Comparison of ENCODE assay signal across 19 cellular contexts in genomic region chr7:157004839-157005455, GRCh38. TPM values are rescaled to one million over a fixed set of nuclear protein-coding genes. Genes with fewer than 3 reads are reported as not detected.
DNase-seq lines count a peak whose midpoint lies in the region; ATAC-seq, FAIRE-seq and TF ChIP-seq lines count a peak whose summit lies in the region.
"Had no signal": no experiment of that assay in that cellular context is flagged by ENCODE, and none has a peak within 500 bp of the region (broad histone marks: within the 10 kb centered on the region; RNA-seq: fewer than 3 reads in every experiment).

No MANE protein-coding gene starts in this region.

- peaks cover 94% of the 10 kb centered on the region for H3K27me3 ChIP-seq in SK-N-SH (ENCODE audit: insufficient read depth)
- H3K27me3 ChIP-seq in endodermal cell (ENCODE audit: control insufficient read depth, insufficient read depth, low read length, poor library complexity, severe bottlenecking): peaks cover 97% of the 10 kb centered on the region
- peaks cover 98% of the 10 kb centered on the region for H3K27me3 ChIP-seq in neutrophil

- H2AFZ ChIP-seq in SK-N-SH (ENCODE audit: low read depth): no peak overlapping the region

- peak; percentile 61 for FAIRE-seq in GM19239 (lab: Jason Lieb, UNC)
- FAIRE-seq: bronchial epithelial cell had no signal

- peaks cover 93% of the 10 kb centered on the region for H3K27me3 Mint-ChIP-seq in endodermal cell (ENCODE audit: insufficient read depth)

- DNase-seq in SK-N-SH (peak; percentile 54), GM19239 (ENCODE audit: insufficient read length, low spot score) (no peak), endodermal cell (peak; percentile 70), NK-92 (lab: John Stamatoyannopoulos, UW; ENCODE audit: unreplicated experiment) (no peak), HCEC 1CT (no peak)
- DNase-seq: activated CD4-positive, alpha-beta T cell treated with anti-CD3 and anti-CD28 coated beads, Interleukin-2, amount 50 U/mL, for 4 hours; activated gamma-delta T cell; effector CD4-positive, alpha-beta T cell; mammary epithelial cell; NCI-H748 treated with DMSO at 0.1 percent for 48 hours; ovary had no signal

- CTCF ChIA-PET in SK-N-SH (lab: Yijun Ruan, JAX): interaction anchor here (0.7 to 2.7 kb wide), 5 partner anchors 10 to 269 kb away, joined by 3 to 9 read pairs (median 4); no protein-coding TSS in a partner anchor

- no peak for TF ChIP-seq RAD21 in SK-N-SH (IDR thresholded peaks at IDR 0.05; ENCODE audit: low read length)

- H3K36me3 ChIP-seq in SK-N-SH (replicated peaks in 1 of 2; ENCODE audit: control insufficient read depth in 1 of 2, insufficient read depth in 2 of 2, low read length in 1 of 2) (no peaks in the 10 kb centered on the region), endodermal cell (ENCODE audit: control insufficient read depth, insufficient read depth, low read length) (no peaks in the 10 kb centered on the region), neutrophil (no peaks in the 10 kb centered on the region)
- H3K36me3 ChIP-seq: ovary, spleen had no signal

- peaks cover 3% of the 10 kb centered on the region for H3F3A ChIP-seq in SK-N-SH (replicated peaks; ENCODE audit: insufficient read depth)

- ATAC-seq in SK-N-SH treated with all-trans-retinoic acid at 6 μM for 48 hours (no peak), HG03378 (IDR thresholded peaks at IDR 0.05; ENCODE audit: unreplicated experiment) (no peak)

- H3K9me3 ChIP-seq in SK-N-SH: no peaks in the 10 kb centered on the region
- no peaks in the 10 kb centered on the region for H3K9me3 ChIP-seq in endodermal cell (ENCODE audit: control insufficient read depth, low read length)
- no peaks in the 10 kb centered on the region for H3K9me3 ChIP-seq in neutrophil
- H3K9me3 ChIP-seq: ovary, spleen had no signal

- H3K9me3 Mint-ChIP-seq in endodermal cell: no peaks in the 10 kb centered on the region

- H3K9ac ChIP-seq in SK-N-SH: no peak overlapping the region
- no peak overlapping the region for H3K9ac ChIP-seq in endodermal cell (ENCODE audit: extremely low read depth, low read length, poor library complexity, severe bottlenecking)

- H3K4me1 ChIP-seq in SK-N-SH (ENCODE audit: control insufficient read depth in 1 of 2, insufficient read depth in 2 of 2, low read depth in 1 of 2, low read length in 1 of 2): peaks cover 10 to 15% of the 10 kb centered on the region in 2 experiments; a peak in 3 of 4 replicates
- peaks cover 9% of the 10 kb centered on the region for H3K4me1 ChIP-seq in endodermal cell (ENCODE audit: control insufficient read depth, insufficient read depth, low read length)
- H3K4me1 ChIP-seq in neutrophil (ENCODE audit: control insufficient read depth in 1 of 2, insufficient read depth in 1 of 2, low read depth in 1 of 2, low read length in 1 of 2): peaks cover 67 to 85% of the 10 kb centered on the region in 2 experiments

- no peak for TF ChIP-seq EP300 in SK-N-SH (IDR thresholded peaks at IDR 0.05; ENCODE audit: borderline replicate concordance in 1 of 2, low read depth in 1 of 2, low read length in 1 of 2)

- no peak overlapping the region for H3K4me3 Mint-ChIP-seq in endodermal cell

- peaks cover 28% of the 10 kb centered on the region for H3K4me1 Mint-ChIP-seq in endodermal cell

- H3K9me2 ChIP-seq in SK-N-SH: no peaks in the 10 kb centered on the region

- POLR2A ChIA-PET in SK-N-SH (lab: Yijun Ruan, JAX): no interaction called here

- H3K79me2 ChIP-seq in SK-N-SH (ENCODE audit: insufficient read depth): no peaks in the 10 kb centered on the region

- no peak overlapping the region for H3K27ac Mint-ChIP-seq in endodermal cell
- H3K27ac Mint-ChIP-seq: CD14-positive monocyte had no signal

- peaks cover 11% of the 10 kb centered on the region for H4K20me1 ChIP-seq in SK-N-SH (ENCODE audit: insufficient read depth)

- no peak overlapping the region for H3K27ac ChIP-seq in SK-N-SH (ENCODE audit: low read depth in 2 of 2, low read length in 1 of 2)
- no peak overlapping the region for H3K27ac ChIP-seq in endodermal cell (ENCODE audit: low read depth, low read length)
- H3K27ac ChIP-seq in neutrophil: no peak overlapping the region
- H3K27ac ChIP-seq: 22Rv1, ovary, spleen had no signal

- peaks cover 6% of the 10 kb centered on the region for H3K36me3 Mint-ChIP-seq in endodermal cell (ENCODE audit: low read depth)

- 22% methylated on average over 29 of the region's 40 CpGs for WGBS in SK-N-SH (ENCODE audit: low lambda C conversion rate)
- 22 to 27% methylated on average over 12 to 36 of the region's 40 CpGs for WGBS in endodermal cell (ENCODE audit: insufficient coverage in 1 of 2, insufficient read length in 1 of 2), 2 experiments

- H3K4me3 ChIP-seq in SK-N-SH (ENCODE audit: low read depth in 2 of 2, low read length in 1 of 2) (no peak overlapping the region), endodermal cell (ENCODE audit: low read length) (no peak overlapping the region), neutrophil (ENCODE audit: low read depth in 1 of 2, low read length in 1 of 2) (peak overlapping the region; percentile 50 to 65)
- H3K4me3 ChIP-seq: ovary had no signal

- no peak overlapping the region for H3K4me2 ChIP-seq in SK-N-SH

- no peak for TF ChIP-seq CTCF in SK-N-SH (IDR thresholded peaks at IDR 0.05)
- no peak for TF ChIP-seq CTCF in endodermal cell (conservative IDR thresholded peaks at IDR 0.05)
- TF ChIP-seq CTCF in neutrophil (IDR thresholded peaks at IDR 0.05): no peak

TF ChIP-seq in SK-N-SH, 30 proteins besides CTCF, POLR2A, EP300 and RAD21:
- no peak for TF ChIP-seq ZBTB33 (IDR thresholded peaks at IDR 0.05; ENCODE audit: borderline replicate concordance, low read depth)

TF ChIP-seq in SK-N-SH treated with all-trans-retinoic acid at 6 μM for 48 hours, 23 proteins besides CTCF, POLR2A, EP300 and RAD21 (continues in another document):
- TF ChIP-seq OSR1 (CRISPR knock-in tag; IDR thresholded peaks at IDR 0.05) (no peak), RARB (CRISPR knock-in tag; IDR thresholded peaks at IDR 0.05) (no peak), POU6F1 (CRISPR knock-in tag; IDR thresholded peaks at IDR 0.05; ENCODE audit: borderline replicate concordance, low read depth) (no peak), ISL1 (CRISPR knock-in tag; IDR thresholded peaks at IDR 0.05) (no peak), TOX (CRISPR knock-in tag; IDR thresholded peaks at IDR 0.05; ENCODE audit: borderline replicate concordance) (no peak), ZFP3 (CRISPR knock-in tag; IDR thresholded peaks at IDR 0.05) (no peak), ZNF565 (CRISPR knock-in tag; conservative IDR thresholded peaks at IDR 0.05; ENCODE audit: low read depth) (no peak), CREB5 (CRISPR knock-in tag; IDR thresholded peaks at IDR 0.05; ENCODE audit: low read depth) (no peak), CSDC2 (CRISPR knock-in tag; IDR thresholded peaks at IDR 0.05) (no peak), PATZ1 (CRISPR knock-in tag; IDR thresholded peaks at IDR 0.05; ENCODE audit: borderline replicate concordance) (no peak), GLIS3 (CRISPR knock-in tag; IDR thresholded peaks at IDR 0.05) (no peak), ZFP30 (CRISPR knock-in tag; IDR thresholded peaks at IDR 0.05) (no peak)

RNA-seq across cellular contexts. Expression of gene MNX1, which starts 5.5 kb away (rescaled TPM):
- not detected in 2 replicates for polyA plus RNA-seq in SK-N-SH (2012; rRNA removed)
- polyA plus RNA-seq in SK-N-SH (2012; cell fraction: cytosol; rRNA removed): not detected in 2 replicates
- not detected in 2 replicates for polyA plus RNA-seq in SK-N-SH (2012; cell fraction: nucleus; rRNA removed)
- 10 to 100 TPM; 14.5 to 18.7 TPM for total RNA-seq in endodermal cell
- 1.7 TPM for polyA plus RNA-seq in endodermal cell (2013, experiment 1 of 2)
- polyA plus RNA-seq in endodermal cell (2013, experiment 2 of 2): 2.1 TPM
- total RNA-seq: bronchial epithelial cell, fibroblast of villous mesenchyme, ovary had no signal
- polyA plus RNA-seq: CD14-positive monocyte, ovary, spleen had no signal

RNA-seq across cellular contexts. Expression of gene NOM1, which starts 55.4 kb away (rescaled TPM):
- polyA plus RNA-seq in SK-N-SH (2012; rRNA removed): 18.1 and 21.2 TPM in 2 replicates
- polyA plus RNA-seq in SK-N-SH (2012; cell fraction: cytosol; rRNA removed): 9.9 and 11.3 TPM in 2 replicates
- polyA plus RNA-seq in SK-N-SH (2012; cell fraction: nucleus; rRNA removed): 53.1 and 72.3 TPM in 2 replicates
- total RNA-seq in endodermal cell: 10 to 100 TPM; 22.8 to 27.0 TPM
- 16.6 TPM for polyA plus RNA-seq in endodermal cell (2013, experiment 1 of 2)
- 16.3 TPM for polyA plus RNA-seq in endodermal cell (2013, experiment 2 of 2)

Comparison
In these comparisons a context has a peak if more than half of its experiments do, and no peak if none do; other contexts are left out.
1. DNase-seq: peak in SK-N-SH (single experiment) and endodermal cell (single experiment); none in GM19239 (single experiment), NK-92 (single experiment) and HCEC 1CT (single experiment).
2. H3K4me3 ChIP-seq: peak in neutrophil (2 of 2); none in SK-N-SH (0 of 2) and endodermal cell (single experiment).